3 cellular contexts compared by ENCODE assay signal in genomic region chr10:86192147-86192546, GRCh38.
"Had no signal": no experiment of that assay in that cellular context is flagged by ENCODE, and none has a peak within 500 bp of the region (broad histone marks: within the 10 kb centered on the region; RNA-seq: fewer than 3 reads in every experiment).

No MANE protein-coding gene starts in this region.

- H3K4me3 ChIP-seq: GM12878 had no signal

- DNase-seq: GDM1, GF-D8 had no signal

- ATAC-seq: GM12878 had no signal
